In the genomic region with DNA sequence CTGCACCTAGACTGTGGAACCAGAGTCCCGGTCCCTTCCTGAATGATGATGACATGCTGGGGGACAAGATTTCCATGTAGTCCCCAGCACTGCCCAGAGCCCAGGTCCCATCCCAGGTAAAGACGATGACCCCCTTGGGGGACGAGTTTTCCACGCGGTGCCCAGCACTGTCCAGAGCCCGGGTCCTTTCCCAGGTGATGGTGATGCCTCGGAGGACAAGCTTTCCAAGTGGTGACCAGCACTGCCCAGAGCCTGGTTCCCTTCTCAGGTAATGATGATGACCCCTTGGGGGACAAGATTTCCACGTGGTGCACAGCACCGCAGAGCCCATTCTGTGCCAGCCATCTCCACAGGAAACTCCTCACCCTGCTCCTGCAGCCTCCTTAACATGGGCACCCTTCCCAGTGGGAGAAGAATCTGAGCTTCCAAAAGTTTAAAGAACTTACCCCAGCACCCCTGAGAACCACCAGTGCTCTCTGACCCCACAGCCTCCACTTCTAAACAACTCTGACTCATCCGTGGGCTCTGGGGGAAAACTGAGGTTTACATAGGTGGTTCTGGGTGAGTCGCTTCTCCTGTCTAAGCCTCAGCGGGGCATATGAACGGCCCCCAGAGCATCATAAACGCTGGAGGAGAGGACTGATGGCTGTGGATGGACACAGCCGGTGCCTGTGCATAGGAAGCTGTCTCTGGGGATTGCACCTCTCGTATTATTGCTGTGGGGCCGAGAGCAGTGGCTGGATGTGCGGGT, we compare ENCODE assay signal across 16 cellular contexts.
DNase-seq lines count a peak whose midpoint lies in the region; ATAC-seq and TF ChIP-seq lines count a peak whose summit lies in the region.
"Had no signal": no experiment of that assay in that cellular context is flagged by ENCODE, and none has a peak within 500 bp of the region (broad histone marks: within the 10 kb centered on the region; RNA-seq: fewer than 3 reads in every experiment).

No MANE protein-coding gene starts in this region.

- intact Hi-C loops in activated CD8-positive, alpha-beta T cell treated with anti-CD3 and anti-CD28 coated beads for 36 hours (cut with micrococcal nuclease), result no loop called here
- intact Hi-C loops in posterior vena cava (cut with DNase I), result no loop called here

- no peaks in the 10 kb centered on the region for H3K36me3 Mint-ChIP-seq in activated CD8-positive, alpha-beta T cell treated with anti-CD3 and anti-CD28 coated beads for 36 hours (ENCODE audit: low read depth)
- H3K36me3 Mint-ChIP-seq in activated CD8-positive, alpha-beta T cell treated with anti-CD3 and anti-CD28 coated beads, Interleukin-2, amount 10 ng/mL, durations not matched to agents 7 days and 5 days (ENCODE audit: low read depth), result no peaks in the 10 kb centered on the region
- H3K36me3 Mint-ChIP-seq in chondrocyte (ENCODE audit: low read depth), result no peaks in the 10 kb centered on the region

- no peaks in the 10 kb centered on the region for H3K9me3 Mint-ChIP-seq in activated CD8-positive, alpha-beta T cell treated with anti-CD3 and anti-CD28 coated beads for 36 hours
- H3K9me3 Mint-ChIP-seq in activated CD8-positive, alpha-beta T cell treated with anti-CD3 and anti-CD28 coated beads, Interleukin-2, amount 10 ng/mL, durations not matched to agents 7 days and 5 days (ENCODE audit: insufficient read depth), result no peaks in the 10 kb centered on the region
- peaks cover 32% of the 10 kb centered on the region for H3K9me3 Mint-ChIP-seq in chondrocyte (ENCODE audit: low read depth)
- H3K9me3 Mint-ChIP-seq: CD4-positive, alpha-beta T cell had no signal

- no peak overlapping the region for H3K27ac Mint-ChIP-seq in activated CD8-positive, alpha-beta T cell treated with anti-CD3 and anti-CD28 coated beads for 36 hours
- no peak overlapping the region for H3K27ac Mint-ChIP-seq in activated CD8-positive, alpha-beta T cell treated with anti-CD3 and anti-CD28 coated beads, Interleukin-2, amount 10 ng/mL, durations not matched to agents 7 days and 5 days
- H3K27ac Mint-ChIP-seq in chondrocyte (ENCODE audit: unreplicated experiment), result no peak overlapping the region
- H3K27ac Mint-ChIP-seq: CD4-positive, alpha-beta T cell; GM23338 had no signal

- TF ChIP-seq CTCF in activated CD8-positive, alpha-beta T cell treated with anti-CD3 and anti-CD28 coated beads for 36 hours (IDR thresholded peaks at IDR 0.05), result no peak
- TF ChIP-seq CTCF in coronary artery (IDR thresholded peaks at IDR 0.05) (no peak), chondrocyte (IDR thresholded peaks at IDR 0.05) (no peak)

- no peak for ATAC-seq in activated CD8-positive, alpha-beta T cell treated with anti-CD3 and anti-CD28 coated beads for 36 hours
- no peak for ATAC-seq in activated CD8-positive, alpha-beta T cell treated with anti-CD3 and anti-CD28 coated beads, Interleukin-2, amount 10 ng/mL, durations not matched to agents 7 days and 5 days
- ATAC-seq: A549, GM23338 had no signal

- POLR2A ChIA-PET in activated CD8-positive, alpha-beta T cell treated with anti-CD3 and anti-CD28 coated beads for 36 hours (lab: Charles Lee), result no interaction called here
- POLR2A ChIA-PET in activated CD8-positive, alpha-beta T cell treated with anti-CD3 and anti-CD28 coated beads, Interleukin-2, amount 10 ng/mL, durations not matched to agents 7 days and 5 days (lab: Charles Lee), result no interaction called here

- H3K4me3 ChIP-seq in coronary artery, result no peak overlapping the region
- H3K4me3 ChIP-seq: A549, GM23338 had no signal

- no peaks in the 10 kb centered on the region for H3K27me3 Mint-ChIP-seq in activated CD8-positive, alpha-beta T cell treated with anti-CD3 and anti-CD28 coated beads for 36 hours
- peaks cover 3% of the 10 kb centered on the region for H3K27me3 Mint-ChIP-seq in activated CD8-positive, alpha-beta T cell treated with anti-CD3 and anti-CD28 coated beads, Interleukin-2, amount 10 ng/mL, durations not matched to agents 7 days and 5 days (ENCODE audit: low read depth)
- no peaks in the 10 kb centered on the region for H3K27me3 Mint-ChIP-seq in chondrocyte (ENCODE audit: low read depth)
- H3K27me3 Mint-ChIP-seq: CD4-positive, alpha-beta T cell had no signal

- DNase-seq in activated CD8-positive, alpha-beta T cell treated with anti-CD3 and anti-CD28 coated beads for 36 hours, result peak; percentile 10
- DNase-seq in activated CD8-positive, alpha-beta T cell treated with anti-CD3 and anti-CD28 coated beads, Interleukin-2, amount 10 ng/mL, durations not matched to agents 7 days and 5 days, result no peak
- DNase-seq in coronary artery (ENCODE audit: low spot score), result peak; percentile 54
- peak; percentile 52 for DNase-seq in islet precursor cell
- peak; percentile 63 for DNase-seq in posterior vena cava (ENCODE audit: low spot score)
- no peak for DNase-seq in amniotic stem cell (lab: John Stamatoyannopoulos, UW)
- DNase-seq in chondrocyte (ENCODE audit: low spot score), result no peak
- DNase-seq in T-helper 1 cell, result no peak
- DNase-seq: AML-193; CD4-positive, alpha-beta T cell; DMS79 treated with DMSO at 0.1 percent for 48 hours; GF-D8 had no signal

- H3K4me1 Mint-ChIP-seq in activated CD8-positive, alpha-beta T cell treated with anti-CD3 and anti-CD28 coated beads for 36 hours (ENCODE audit: low read depth), result peaks cover 8% of the 10 kb centered on the region
- H3K4me1 Mint-ChIP-seq in activated CD8-positive, alpha-beta T cell treated with anti-CD3 and anti-CD28 coated beads, Interleukin-2, amount 10 ng/mL, durations not matched to agents 7 days and 5 days (ENCODE audit: low read depth), result peaks cover 20% of the 10 kb centered on the region
- H3K4me1 Mint-ChIP-seq in chondrocyte (ENCODE audit: low read depth), result no peaks in the 10 kb centered on the region
- H3K4me1 Mint-ChIP-seq: GM23338 had no signal

- H3K27ac ChIP-seq in coronary artery, result no peak overlapping the region
- H3K27ac ChIP-seq: 22Rv1, A549, C4-2B had no signal

- CTCF ChIA-PET in activated CD8-positive, alpha-beta T cell treated with anti-CD3 and anti-CD28 coated beads for 36 hours (lab: Charles Lee), result no interaction called here
- CTCF ChIA-PET in activated CD8-positive, alpha-beta T cell treated with anti-CD3 and anti-CD28 coated beads, Interleukin-2, amount 10 ng/mL, durations not matched to agents 7 days and 5 days (lab: Charles Lee), result no interaction called here

- H3K4me3 Mint-ChIP-seq in activated CD8-positive, alpha-beta T cell treated with anti-CD3 and anti-CD28 coated beads for 36 hours, result no peak overlapping the region
- H3K4me3 Mint-ChIP-seq in activated CD8-positive, alpha-beta T cell treated with anti-CD3 and anti-CD28 coated beads, Interleukin-2, amount 10 ng/mL, durations not matched to agents 7 days and 5 days, result no peak overlapping the region
- no peak overlapping the region for H3K4me3 Mint-ChIP-seq in chondrocyte (ENCODE audit: unreplicated experiment)
- H3K4me3 Mint-ChIP-seq: CD4-positive, alpha-beta T cell; GM23338 had no signal

Comparison
In these comparisons a context has a peak if more than half of its experiments do, and no peak if none do; other contexts are left out.
1. DNase-seq: peak in activated CD8-positive, alpha-beta T cell treated with anti-CD3 and anti-CD28 coated beads for 36 hours (single experiment), coronary artery (single experiment), islet precursor cell (single experiment) and posterior vena cava (single experiment); none in activated CD8-positive, alpha-beta T cell treated with anti-CD3 and anti-CD28 coated beads, Interleukin-2, amount 10 ng/mL, durations not matched to agents 7 days and 5 days (single experiment), amniotic stem cell (single experiment), chondrocyte (single experiment) and T-helper 1 cell (0 of 5).